36 cellular contexts compared by ENCODE assay signal in the genomic region with DNA sequence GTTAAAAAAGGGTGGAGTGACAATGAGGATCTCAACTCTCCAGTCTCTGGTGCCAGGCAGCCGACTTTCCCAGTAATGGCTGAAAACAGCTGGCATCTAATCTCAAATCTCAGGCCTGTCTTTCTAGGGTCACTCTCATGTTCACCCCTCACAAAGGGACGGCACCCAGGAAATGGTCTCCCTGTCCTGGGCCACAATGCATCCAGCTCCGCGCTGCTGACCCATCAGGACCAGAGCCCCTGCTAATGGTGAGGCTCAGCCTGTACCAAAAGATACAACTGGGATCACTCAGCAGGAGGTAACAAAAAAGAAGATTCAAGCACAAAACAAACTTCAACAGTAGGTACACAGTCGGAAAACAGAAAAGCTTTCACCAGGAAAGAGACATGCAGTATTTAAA.
"Had no signal": no experiment of that assay in that cellular context is flagged by ENCODE, and none has a peak within 500 bp of the region (broad histone marks: within the 10 kb centered on the region; RNA-seq: fewer than 3 reads in every experiment).

No MANE protein-coding gene starts in this region.

- H3K4me3 ChIP-seq: adrenal gland, body of pancreas, breast epithelium had no signal

- H3K27ac ChIP-seq: adrenal gland, body of pancreas, brain microvascular endothelial cell, breast epithelium, VCaP had no signal

- H3K36me3 ChIP-seq: adrenal gland, brain microvascular endothelial cell, breast epithelium had no signal

- ATAC-seq: activated CD8-positive, alpha-beta T cell treated with anti-CD3 and anti-CD28 coated beads for 36 hours; activated naive CD4-positive, alpha-beta T cell treated with anti-CD3 and anti-CD28 coated beads, Interleukin-2, amount 50 U/mL, for 72 hours; activated T-cell treated with anti-CD3 and anti-CD28 coated beads, Interleukin-2, amount 50 U/mL, for 4 hours; activated T-cell treated with anti-CD3 and anti-CD28 coated beads, Interleukin-2, amount 50 U/mL, for 72 hours; activated T-helper 17 cell treated with anti-CD3 and anti-CD28 coated beads, Interleukin-2, amount 50 U/mL, for 72 hours; body of pancreas had no signal

- H3K4me1 ChIP-seq: adrenal gland, body of pancreas, breast epithelium had no signal

- H3K4me1 Mint-ChIP-seq: activated B cell treated with CpG ODN at 0.5 μM for 24 hours; activated T-helper 17 cell treated with anti-CD3 and anti-CD28 coated beads, Interleukin-2, amount 50 U/mL, for 72 hours had no signal

- DNase-seq: activated B cell treated with CpG ODN at 0.5 μM for 24 hours; activated CD4-positive, alpha-beta memory T cell treated with anti-CD3 and anti-CD28 coated beads for 36 hours; activated CD4-positive, alpha-beta T cell treated with anti-CD3 and anti-CD28 coated beads for 4 hours; activated CD4-positive, alpha-beta T cell treated with anti-CD3 and anti-CD28 coated beads, Interleukin-2, amount 10 ng/mL, durations not matched to agents 24 days and 14 days; activated CD4-positive, alpha-beta T cell treated with anti-CD3 and anti-CD28 coated beads, Interleukin-2, amount 50 U/mL, for 1 hour; activated CD4-positive, alpha-beta T cell treated with anti-CD3 and anti-CD28 coated beads, Interleukin-2, amount 50 U/mL, for 4 hours; activated CD4-positive, CD25-positive, alpha-beta regulatory T cell treated with anti-CD3 and anti-CD28 coated beads, Interleukin-2, amount 50 U/mL, for 72 hours; activated CD8-positive, alpha-beta memory T cell treated with anti-CD3 and anti-CD28 coated beads, Interleukin-2, amount 50 U/mL, for 4 hours; activated CD8-positive, alpha-beta T cell treated with anti-CD3 and anti-CD28 coated beads for 36 hours; activated effector memory CD4-positive, alpha-beta T cell treated with anti-CD3 and anti-CD28 coated beads, Interleukin-2, amount 50 U/mL, for 16 hours; activated gamma-delta T cell treated with Interleukin-2 at 50 U/mL for 16 hours; activated naive CD4-positive, alpha-beta T cell; activated naive CD4-positive, alpha-beta T cell treated with anti-CD3 and anti-CD28 coated beads for 36 hours; activated naive CD4-positive, alpha-beta T cell treated with anti-CD3 and anti-CD28 coated beads, Interleukin-2, amount 50 U/mL, for 16 hours; activated naive CD8-positive, alpha-beta T cell treated with anti-CD3 and anti-CD28 coated beads for 36 hours; activated T-cell treated with anti-CD3 and anti-CD28 coated beads for 4 hours; activated T-cell treated with anti-CD3 and anti-CD28 coated beads, Interleukin-2, amount 50 U/mL, for 1 hour; activated T-cell treated with anti-CD3 and anti-CD28 coated beads, Interleukin-2, amount 50 U/mL, for 4 hours; activated T-cell treated with anti-CD3 and anti-CD28 coated beads, Interleukin-2, amount 50 U/mL, for 72 hours; adrenal gland; amniotic stem cell; aorta; body of pancreas; brain microvascular endothelial cell; central memory CD4-positive, alpha-beta T cell; SW 1271; T-helper 1 cell; T-helper 2 cell; T-helper 9 cell had no signal

- H3K9me3 ChIP-seq: adrenal gland, body of pancreas, breast epithelium had no signal

- H3K27me3 ChIP-seq: adrenal gland, body of pancreas, brain microvascular endothelial cell, breast epithelium had no signal

- H3K36me3 Mint-ChIP-seq: activated CD4-positive, alpha-beta memory T cell treated with anti-CD3 and anti-CD28 coated beads for 36 hours; activated naive CD4-positive, alpha-beta T cell treated with anti-CD3 and anti-CD28 coated beads, Interleukin-2, amount 50 U/mL, for 72 hours; activated naive CD8-positive, alpha-beta T cell treated with anti-CD3 and anti-CD28 coated beads for 36 hours had no signal

- H3K27ac Mint-ChIP-seq: activated B cell treated with CpG ODN at 0.5 μM for 24 hours; activated CD4-positive, alpha-beta memory T cell treated with anti-CD3 and anti-CD28 coated beads for 36 hours; activated CD4-positive, alpha-beta T cell treated with anti-CD3 and anti-CD28 coated beads, Interleukin-2, amount 10 ng/mL, durations not matched to agents 24 days and 14 days; activated CD8-positive, alpha-beta T cell treated with anti-CD3 and anti-CD28 coated beads for 36 hours; activated naive CD4-positive, alpha-beta T cell treated with anti-CD3 and anti-CD28 coated beads for 36 hours; activated naive CD4-positive, alpha-beta T cell treated with anti-CD3 and anti-CD28 coated beads, Interleukin-2, amount 50 U/mL, for 72 hours; activated naive CD8-positive, alpha-beta T cell treated with anti-CD3 and anti-CD28 coated beads for 36 hours; activated T-cell treated with anti-CD3 and anti-CD28 coated beads, Interleukin-2, amount 50 U/mL, for 72 hours; activated T-helper 1 cell treated with anti-CD3 and anti-CD28 coated beads, Interleukin-12 subunit alpha, Interleukin-12 subunit beta, Interleukin-2, Interleukin-4 antibody, amounts not matched to agents 30 ng/mL and 10 ng/mL and 1 ng/mL, durations not matched to agents 14 hours and 24 hours and 36 hours; activated T-helper 17 cell treated with anti-CD3 and anti-CD28 coated beads, Interleukin-2, amount 50 U/mL, for 72 hours; T-helper 2 cell treated with Interferon-gamma antibody and Interleukin-4, amounts not matched to agents 5 μg/mL and 100 μg/mL, for 36 hours had no signal

- H3K9me3 Mint-ChIP-seq: activated B cell treated with CpG ODN at 0.5 μM for 24 hours; activated CD4-positive, alpha-beta memory T cell treated with anti-CD3 and anti-CD28 coated beads for 36 hours; activated CD4-positive, alpha-beta T cell treated with anti-CD3 and anti-CD28 coated beads, Interleukin-2, amount 10 ng/mL, durations not matched to agents 24 days and 14 days; activated CD8-positive, alpha-beta T cell treated with anti-CD3 and anti-CD28 coated beads for 36 hours; activated naive CD4-positive, alpha-beta T cell treated with anti-CD3 and anti-CD28 coated beads for 36 hours; activated naive CD4-positive, alpha-beta T cell treated with anti-CD3 and anti-CD28 coated beads, Interleukin-2, amount 50 U/mL, for 72 hours; activated naive CD8-positive, alpha-beta T cell treated with anti-CD3 and anti-CD28 coated beads for 36 hours; activated T-cell treated with anti-CD3 and anti-CD28 coated beads, Interleukin-2, amount 50 U/mL, for 4 hours; activated T-cell treated with anti-CD3 and anti-CD28 coated beads, Interleukin-2, amount 50 U/mL, for 72 hours; activated T-helper 1 cell treated with anti-CD3 and anti-CD28 coated beads, Interleukin-12 subunit alpha, Interleukin-12 subunit beta, Interleukin-2, Interleukin-4 antibody, amounts not matched to agents 30 ng/mL and 10 ng/mL and 1 ng/mL, durations not matched to agents 14 hours and 24 hours and 36 hours; activated T-helper 17 cell treated with anti-CD3 and anti-CD28 coated beads, Interleukin-2, amount 50 U/mL, for 72 hours; T-helper 1 cell treated with Interleukin-12 subunit alpha and Interleukin-12 subunit beta and Interleukin-4 antibody, amounts not matched to agents 30 μg/mL and 1 μg/mL, for 36 hours; T-helper 2 cell treated with Interferon-gamma antibody and Interleukin-4, amounts not matched to agents 5 μg/mL and 100 μg/mL, for 36 hours had no signal

- H3K4me3 Mint-ChIP-seq: activated B cell treated with CpG ODN at 0.5 μM for 24 hours; activated CD4-positive, alpha-beta memory T cell treated with anti-CD3 and anti-CD28 coated beads for 36 hours; activated CD4-positive, alpha-beta T cell treated with anti-CD3 and anti-CD28 coated beads, Interleukin-2, amount 10 ng/mL, durations not matched to agents 24 days and 14 days; activated CD8-positive, alpha-beta T cell treated with anti-CD3 and anti-CD28 coated beads for 36 hours; activated naive CD4-positive, alpha-beta T cell treated with anti-CD3 and anti-CD28 coated beads for 36 hours; activated naive CD8-positive, alpha-beta T cell treated with anti-CD3 and anti-CD28 coated beads for 36 hours; activated T-cell treated with anti-CD3 and anti-CD28 coated beads, Interleukin-2, amount 50 U/mL, for 4 hours; activated T-cell treated with anti-CD3 and anti-CD28 coated beads, Interleukin-2, amount 50 U/mL, for 72 hours; activated T-helper 1 cell treated with anti-CD3 and anti-CD28 coated beads, Interleukin-12 subunit alpha, Interleukin-12 subunit beta, Interleukin-2, Interleukin-4 antibody, amounts not matched to agents 30 ng/mL and 10 ng/mL and 1 ng/mL, durations not matched to agents 14 hours and 24 hours and 36 hours; activated T-helper 17 cell treated with anti-CD3 and anti-CD28 coated beads, Interleukin-2, amount 50 U/mL, for 72 hours; T-helper 1 cell treated with Interleukin-12 subunit alpha and Interleukin-12 subunit beta and Interleukin-4 antibody, amounts not matched to agents 30 μg/mL and 1 μg/mL, for 36 hours; T-helper 2 cell treated with Interferon-gamma antibody and Interleukin-4, amounts not matched to agents 5 μg/mL and 100 μg/mL, for 36 hours had no signal
